1 cellular context compared by ENCODE assay signal in genomic region chr9:130243015-130243881, GRCh38.
TF ChIP-seq lines count a peak whose summit lies in the region.

No MANE protein-coding gene starts in this region.

TF ChIP-seq in HepG2, 621 proteins besides CTCF, POLR2A, EP300 and RAD21 (continued from another document):
- TF ChIP-seq, protein P1, sequence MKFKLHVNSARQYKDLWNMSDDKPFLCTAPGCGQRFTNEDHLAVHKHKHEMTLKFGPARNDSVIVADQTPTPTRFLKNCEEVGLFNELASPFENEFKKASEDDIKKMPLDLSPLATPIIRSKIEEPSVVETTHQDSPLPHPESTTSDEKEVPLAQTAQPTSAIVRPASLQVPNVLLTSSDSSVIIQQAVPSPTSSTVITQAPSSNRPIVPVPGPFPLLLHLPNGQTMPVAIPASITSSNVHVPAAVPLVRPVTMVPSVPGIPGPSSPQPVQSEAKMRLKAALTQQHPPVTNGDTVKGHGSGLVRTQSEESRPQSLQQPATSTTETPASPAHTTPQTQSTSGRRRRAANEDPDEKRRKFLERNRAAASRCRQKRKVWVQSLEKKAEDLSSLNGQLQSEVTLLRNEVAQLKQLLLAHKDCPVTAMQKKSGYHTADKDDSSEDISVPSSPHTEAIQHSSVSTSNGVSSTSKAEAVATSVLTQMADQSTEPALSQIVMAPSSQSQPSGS (CRISPR knock-in tag; IDR thresholded peaks at IDR 0.05), result 0 out of 2 replicates have a peak, but pooled peaks have one; percentile 21
- TF ChIP-seq ZNF687 (CRISPR knock-in tag; IDR thresholded peaks at IDR 0.05), result peak; percentile 27
- no peak for TF ChIP-seq HDAC1 (CRISPR knock-in tag; IDR thresholded peaks at IDR 0.05)
- TF ChIP-seq, protein P2, sequence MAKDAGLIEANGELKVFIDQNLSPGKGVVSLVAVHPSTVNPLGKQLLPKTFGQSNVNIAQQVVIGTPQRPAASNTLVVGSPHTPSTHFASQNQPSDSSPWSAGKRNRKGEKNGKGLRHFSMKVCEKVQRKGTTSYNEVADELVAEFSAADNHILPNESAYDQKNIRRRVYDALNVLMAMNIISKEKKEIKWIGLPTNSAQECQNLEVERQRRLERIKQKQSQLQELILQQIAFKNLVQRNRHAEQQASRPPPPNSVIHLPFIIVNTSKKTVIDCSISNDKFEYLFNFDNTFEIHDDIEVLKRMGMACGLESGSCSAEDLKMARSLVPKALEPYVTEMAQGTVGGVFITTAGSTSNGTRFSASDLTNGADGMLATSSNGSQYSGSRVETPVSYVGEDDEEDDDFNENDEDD (CRISPR knock-in tag; IDR thresholded peaks at IDR 0.05; ENCODE audit: borderline replicate concordance), result peak; percentile 8; the same call in 1 of the 2 replicates
- TF ChIP-seq ETV5 (CRISPR knock-in tag; IDR thresholded peaks at IDR 0.05; ENCODE audit: borderline replicate concordance), result peak; percentile 62
- TF ChIP-seq ZNF124 (CRISPR knock-in tag; IDR thresholded peaks at IDR 0.05), result 0 out of 2 replicates have a peak, but pooled peaks have one; percentile 29
- TF ChIP-seq, protein P3, sequence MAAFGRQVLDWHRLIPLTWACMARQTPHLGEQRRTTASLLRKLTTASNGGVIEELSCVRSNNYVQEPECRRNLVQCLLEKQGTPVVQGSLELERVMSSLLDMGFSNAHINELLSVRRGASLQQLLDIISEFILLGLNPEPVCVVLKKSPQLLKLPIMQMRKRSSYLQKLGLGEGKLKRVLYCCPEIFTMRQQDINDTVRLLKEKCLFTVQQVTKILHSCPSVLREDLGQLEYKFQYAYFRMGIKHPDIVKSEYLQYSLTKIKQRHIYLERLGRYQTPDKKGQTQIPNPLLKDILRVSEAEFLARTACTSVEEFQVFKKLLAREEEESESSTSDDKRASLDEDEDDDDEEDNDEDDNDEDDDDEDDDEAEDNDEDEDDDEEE (CRISPR knock-in tag; IDR thresholded peaks at IDR 0.05), result no peak
